ENCODE assay signal across 19 cellular contexts in genomic region chr15:101031203-101031602, GRCh38.
DNase-seq lines count a peak whose midpoint lies in the region; ATAC-seq and TF ChIP-seq lines count a peak whose summit lies in the region.
"Had no signal": no experiment of that assay in that cellular context is flagged by ENCODE, and none has a peak within 500 bp of the region (broad histone marks: within the 10 kb centered on the region; RNA-seq: fewer than 3 reads in every experiment).

No MANE protein-coding gene starts in this region.

- no peak overlapping the region for H3K27ac ChIP-seq in right cardiac atrium (ENCODE audit: low read length)
- H3K27ac ChIP-seq in upper lobe of right lung, result no peak overlapping the region
- H3K27ac ChIP-seq: ovary had no signal

- peaks cover 14% of the 10 kb centered on the region for H3K36me3 ChIP-seq in upper lobe of right lung
- H3K36me3 ChIP-seq: ovary had no signal

- no peaks in the 10 kb centered on the region for H3K9me3 ChIP-seq in right cardiac atrium (ENCODE audit: control insufficient read depth, low read length)
- H3K9me3 ChIP-seq in upper lobe of right lung, result no peaks in the 10 kb centered on the region
- H3K9me3 ChIP-seq: mucosa of descending colon, ovary had no signal

- no peaks in the 10 kb centered on the region for H3K27me3 ChIP-seq in right cardiac atrium (ENCODE audit: control insufficient read depth, insufficient read depth)
- no peaks in the 10 kb centered on the region for H3K27me3 ChIP-seq in upper lobe of right lung
- H3K27me3 ChIP-seq: ovary had no signal

- in situ Hi-C loops in GM13977 (cut with MboI; ENCODE audit: low pct_unique_long_range_greater_than_20kb, low sequenced_read_pairs, unreplicated experiment), result no loop called here

- no peak for TF ChIP-seq CTCF in cardiac fibroblast (IDR thresholded peaks at IDR 0.05; ENCODE audit: low read depth, low read length)
- no peak for TF ChIP-seq CTCF in upper lobe of right lung (IDR thresholded peaks at IDR 0.05)
- no peak for TF ChIP-seq CTCF in GM13977 (IDR thresholded peaks at IDR 0.05; ENCODE audit: extremely low read depth, insufficient read depth, missing control alignments)

- H3K4me1 ChIP-seq in right cardiac atrium (ENCODE audit: control insufficient read depth, insufficient read depth, low read length) (peaks cover 4% of the 10 kb centered on the region), upper lobe of right lung (peaks cover 12% of the 10 kb centered on the region)
- H3K4me1 ChIP-seq: Caco-2 had no signal

- DNase-seq in cardiac septum (ENCODE audit: low spot score), result peak; percentile 51
- DNase-seq in right cardiac atrium, result no peak
- DNase-seq in cardiac fibroblast (ENCODE audit: low read depth in 2 of 2), result peak; percentile 73 to 77
- DNase-seq in islet precursor cell, result peak; percentile 35
- DNase-seq in upper lobe of right lung, result peak; percentile 20
- DNase-seq in glomerular visceral epithelial cell (ENCODE audit: extremely low spot score), result no peak
- no peak for DNase-seq in GM13977 (ENCODE audit: low spot score)
- DNase-seq in GM03348 (ENCODE audit: low spot score), result no peak
- DNase-seq: activated CD4-positive, CD25-positive, alpha-beta regulatory T cell; activated naive CD8-positive, alpha-beta T cell treated with anti-CD3 and anti-CD28 coated beads, Interleukin-2, amount 10 ng/mL, durations not matched to agents 7 days and 5 days; activated T-cell treated with anti-CD3 and anti-CD28 coated beads for 4 hours; Caco-2; NCI-H1417 treated with DMSO at 0.1 percent for 48 hours; NCI-H526; stimulated activated CD4-positive, alpha-beta T cell treated with anti-CD3 and anti-CD28 coated beads, Interleukin-15, amount 100 ng/mL, for 24 hours; T-cell had no signal

- ATAC-seq in right cardiac atrium, result no peak
- peak; percentile 47 for ATAC-seq in upper lobe of right lung
- ATAC-seq: mucosa of descending colon, Panc1, T-cell had no signal

- H3K4me3 ChIP-seq in right cardiac atrium (ENCODE audit: low read length), result no peak overlapping the region
- no peak overlapping the region for H3K4me3 ChIP-seq in cardiac fibroblast (replicated peaks in 1 of 2; ENCODE audit: low read depth in 2 of 2, low read length in 2 of 2)
- no peak overlapping the region for H3K4me3 ChIP-seq in upper lobe of right lung
- H3K4me3 ChIP-seq: mucosa of descending colon, ovary had no signal

- intact Hi-C loops in cardiac septum (cut with DNase I), result no loop called here
- intact Hi-C loops in right cardiac atrium (cut with DNase I), result no loop called here
- intact Hi-C loops in upper lobe of right lung (cut with DNase I), result no loop called here

- 90% methylated on average over 8 of the region's 8 CpGs for WGBS in right cardiac atrium

Comparison
In these comparisons a context has a peak if more than half of its experiments do, and no peak if none do; other contexts are left out.
1. DNase-seq: peak in cardiac septum (single experiment), cardiac fibroblast (2 of 2), islet precursor cell (single experiment) and upper lobe of right lung (single experiment); none in right cardiac atrium (0 of 3), glomerular visceral epithelial cell (single experiment), GM13977 (single experiment) and GM03348 (single experiment).